ENCODE assay signal across 8 cellular contexts in the genomic region with DNA sequence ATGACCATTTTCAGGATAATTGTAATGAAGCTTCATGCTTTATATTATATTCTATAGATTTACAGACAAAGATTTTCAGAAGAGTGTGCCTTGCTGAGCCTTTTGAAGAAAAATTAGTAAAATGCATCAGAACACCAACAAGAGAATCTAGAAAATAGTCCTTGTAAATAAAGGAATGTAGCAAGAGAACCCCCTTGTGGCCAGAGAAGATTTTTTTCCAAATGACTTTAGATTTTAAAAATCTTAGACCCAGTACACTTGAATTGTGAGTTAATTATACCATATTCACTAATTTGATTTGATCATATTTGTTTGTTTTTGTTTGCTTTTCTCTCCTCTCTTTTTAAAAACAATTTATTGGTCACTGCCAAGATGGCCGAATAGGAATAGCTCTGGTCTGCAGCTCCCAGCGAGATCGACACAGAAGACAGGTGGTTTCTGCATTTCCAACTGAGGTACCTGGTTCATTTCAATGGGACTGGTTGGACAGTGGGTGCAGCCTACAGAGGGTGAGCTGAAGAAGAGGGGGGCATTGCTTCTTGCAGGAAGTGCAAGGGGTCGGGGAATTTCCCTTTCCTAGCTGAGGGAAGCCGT. TPM values are rescaled to one million over a fixed set of nuclear protein-coding genes. Genes with fewer than 3 reads are reported as not detected.
DNase-seq lines count a peak whose midpoint lies in the region; ATAC-seq and TF ChIP-seq lines count a peak whose summit lies in the region.

No MANE protein-coding gene starts in this region.

- H3K27me3 ChIP-seq in right lobe of liver, result no peaks in the 10 kb centered on the region

- 72% methylated on average over 2 of the region's 5 CpGs for WGBS in right lobe of liver (ENCODE audit: insufficient coverage, low coverage, low lambda C conversion rate, missing lambda C conversion rate)

- ATAC-seq in WTC11 (no peak), right lobe of liver (peak in 3 of 4 donors; percentile 45 to 63 (median 56)), GM19455 (IDR thresholded peaks at IDR 0.05; ENCODE audit: unreplicated experiment) (no peak), HG03097 (IDR thresholded peaks at IDR 0.05; ENCODE audit: low FRiP score, unreplicated experiment) (no peak)

- H3K4me1 Mint-ChIP-seq in WTC11, result no peaks in the 10 kb centered on the region
- no peaks in the 10 kb centered on the region for H3K4me1 Mint-ChIP-seq in activated CD4-positive, alpha-beta memory T cell treated with anti-CD3 and anti-CD28 coated beads for 36 hours (ENCODE audit: low read depth)

- H3K4me3 Mint-ChIP-seq in WTC11, result no peak overlapping the region
- no peak overlapping the region for H3K4me3 Mint-ChIP-seq in activated CD4-positive, alpha-beta memory T cell treated with anti-CD3 and anti-CD28 coated beads for 36 hours

- no peaks in the 10 kb centered on the region for H3K36me3 Mint-ChIP-seq in WTC11
- no peaks in the 10 kb centered on the region for H3K36me3 Mint-ChIP-seq in activated CD4-positive, alpha-beta memory T cell treated with anti-CD3 and anti-CD28 coated beads for 36 hours

- H3K4me1 ChIP-seq in right lobe of liver, result no peaks in the 10 kb centered on the region

- no peaks in the 10 kb centered on the region for H3K9me3 ChIP-seq in right lobe of liver

- no peak overlapping the region for H3K4me3 ChIP-seq in right lobe of liver

- in situ Hi-C loops in Caki2 (cut with HindIII; ENCODE audit: low pct_unique_long_range_greater_than_20kb, low sequenced_read_pairs), result no loop called here

- POLR2A ChIA-PET in WTC11 (lab: Charles Lee), result no interaction called here
- POLR2A ChIA-PET in activated CD4-positive, alpha-beta memory T cell treated with anti-CD3 and anti-CD28 coated beads for 36 hours (lab: Charles Lee), result no interaction called here

- no peak overlapping the region for H3K27ac ChIP-seq in right lobe of liver

- 0 out of 2 replicates have a peak, but pooled peaks have one; percentile 24 for TF ChIP-seq CTCF in WTC11 (IDR thresholded peaks at IDR 0.05)
- TF ChIP-seq CTCF in right lobe of liver (IDR thresholded peaks at IDR 0.05), result peak; percentile 57 to 70 (median 68)

- DNase-seq in Caki2 (ENCODE audit: low read depth) (peak; percentile 5), HuH-7 (ENCODE audit: low spot score) (peak; percentile 3), WTC11 (ENCODE audit: low spot score) (no peak), right lobe of liver (no peak), GM19238 (ENCODE audit: insufficient read length, low spot score) (no peak)
- no peak for DNase-seq in activated CD4-positive, alpha-beta memory T cell treated with anti-CD3 and anti-CD28 coated beads for 36 hours

- CTCF ChIA-PET in WTC11 (lab: Charles Lee), result interaction anchor here (1.2 to 3.0 kb wide), 7 partner anchors 10 to 493 kb away, joined by 3 to 20 read pairs (median 4); no protein-coding TSS in a partner anchor
- CTCF ChIA-PET in activated CD4-positive, alpha-beta memory T cell treated with anti-CD3 and anti-CD28 coated beads for 36 hours (lab: Charles Lee), result interaction anchor here (0.5 to 4.3 kb wide), 9 partner anchors 10 to 477 kb away, joined by 3 to 20 read pairs (median 4); a partner anchor contains a TSS

- no peaks in the 10 kb centered on the region for H3K27me3 Mint-ChIP-seq in WTC11 (ENCODE audit: low read depth)
- peaks cover 7% of the 10 kb centered on the region for H3K27me3 Mint-ChIP-seq in activated CD4-positive, alpha-beta memory T cell treated with anti-CD3 and anti-CD28 coated beads for 36 hours

- TF ChIP-seq POLR2A in right lobe of liver (IDR thresholded peaks at IDR 0.05), result no peak

- intact Hi-C loops in right lobe of liver (cut with DNase I), result loop anchor here in 1 of 2 donors (10.0 kb wide), 1 partner anchor 473 kb away; no protein-coding TSS in a partner anchor
- intact Hi-C loops in activated CD4-positive, alpha-beta memory T cell treated with anti-CD3 and anti-CD28 coated beads for 36 hours (cut with micrococcal nuclease), result loop anchor here (2.0 kb wide), 1 partner anchor 477 kb away; no protein-coding TSS in a partner anchor

- H3K36me3 ChIP-seq in right lobe of liver, result no peaks in the 10 kb centered on the region

- no peaks in the 10 kb centered on the region for H3K9me3 Mint-ChIP-seq in WTC11
- no peaks in the 10 kb centered on the region for H3K9me3 Mint-ChIP-seq in activated CD4-positive, alpha-beta memory T cell treated with anti-CD3 and anti-CD28 coated beads for 36 hours

- no peak overlapping the region for H3K27ac Mint-ChIP-seq in WTC11
- no peak overlapping the region for H3K27ac Mint-ChIP-seq in activated CD4-positive, alpha-beta memory T cell treated with anti-CD3 and anti-CD28 coated beads for 36 hours

TF ChIP-seq in WTC11, 78 proteins besides CTCF, POLR2A, EP300 and RAD21:
- no peak for TF ChIP-seq ESRRA (CRISPR knock-in tag; IDR thresholded peaks at IDR 0.05; ENCODE audit: borderline replicate concordance)
- no peak for TF ChIP-seq ZNF232 (CRISPR knock-in tag; IDR thresholded peaks at IDR 0.05)

RNA-seq across cellular contexts. Expression of a gene that starts 12.8 kb away (rescaled TPM):
- 3.7 and 9.0 TPM in 2 replicates for total RNA-seq in Caki2 (2014; rRNA removed; shearing (Covaris generic); ENCODE audit: low replicate concordance)
- 0.13 to 0.53 TPM (median 0.21 TPM) in 3 replicates for total RNA-seq in WTC11 (2021)
- total RNA-seq in right lobe of liver, result 1 to 10 TPM in 5 of 6 experiments, under 1 TPM in 1; 0.49 to 3.1 (median 1.7) TPM
- 10 to 100 TPM; 32.8 to 38.3 TPM for total RNA-seq in activated CD4-positive, alpha-beta memory T cell treated with anti-CD3 and anti-CD28 coated beads for 36 hours

RNA-seq across cellular contexts. Expression of a gene that starts 42.2 kb away (rescaled TPM):
- 19.4 and 23.8 TPM in 2 replicates for total RNA-seq in Caki2 (2014; rRNA removed; shearing (Covaris generic); ENCODE audit: low replicate concordance)
- total RNA-seq in WTC11 (2021) (0.15 TPM in 1 of 3 replicates, not detected in the others), right lobe of liver (10 to 100 TPM in 2 of 6 experiments, 1 to 10 TPM in 4; 5.6 to 12.0 (median 9.8) TPM)
- 10 to 100 TPM; 56.1 to 60.1 TPM for total RNA-seq in activated CD4-positive, alpha-beta memory T cell treated with anti-CD3 and anti-CD28 coated beads for 36 hours

Comparison
In these comparisons a context has a peak if more than half of its experiments do, and no peak if none do; other contexts are left out.
1. DNase-seq: peak in Caki2 (single experiment) and HuH-7 (single experiment); none in WTC11 (single experiment), right lobe of liver (0 of 3), activated CD4-positive, alpha-beta memory T cell treated with anti-CD3 and anti-CD28 coated beads for 36 hours (single experiment) and GM19238 (single experiment).
2. ATAC-seq: peak in right lobe of liver (3 of 4); none in WTC11 (single experiment), GM19455 (single experiment) and HG03097 (single experiment).